6 cellular contexts compared by ENCODE assay signal in genomic region chr21:21737186-21737585, GRCh38.
"Had no signal": no experiment of that assay in that cellular context is flagged by ENCODE, and none has a peak within 500 bp of the region (broad histone marks: within the 10 kb centered on the region; RNA-seq: fewer than 3 reads in every experiment).

No MANE protein-coding gene starts in this region.

- DNase-seq: H9, HCEC 1CT, IMR-90, KG1 had no signal

- ATAC-seq: GM23338, K562 had no signal
